ENCODE assay signal across 24 cellular contexts in the genomic region with DNA sequence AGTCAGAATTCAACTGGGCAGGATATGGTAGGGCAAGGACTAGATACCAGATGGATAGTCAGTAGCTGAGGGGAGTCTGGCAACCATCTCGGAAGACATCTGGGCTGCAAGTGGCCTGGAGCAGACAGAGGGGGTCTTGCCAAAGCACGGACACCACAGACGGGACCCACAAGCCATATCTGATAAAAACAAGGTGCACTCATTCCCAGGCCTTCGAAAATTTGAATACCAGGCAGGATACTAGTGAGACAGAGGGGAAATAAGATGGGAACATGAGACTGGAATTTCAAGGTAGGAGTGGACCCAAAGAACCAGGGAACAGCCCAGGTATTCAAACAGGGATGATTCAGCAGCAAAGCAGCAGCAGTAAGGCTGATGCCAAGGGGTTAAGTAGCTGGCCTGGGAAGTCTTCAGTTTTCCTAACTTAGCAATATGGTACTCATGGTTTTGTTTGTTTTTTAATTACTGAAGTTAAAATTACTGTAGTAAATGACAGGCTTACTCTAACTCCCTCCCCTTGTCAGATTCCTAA.
"Had no signal": no experiment of that assay in that cellular context is flagged by ENCODE, and none has a peak within 500 bp of the region (broad histone marks: within the 10 kb centered on the region; RNA-seq: fewer than 3 reads in every experiment).

No MANE protein-coding gene starts in this region.

- H3K27me3 ChIP-seq: ovary, right atrium auricular region, right lobe of liver, stomach, testis, thyroid gland, transverse colon, upper lobe of left lung, vagina had no signal

- H3K9me3 ChIP-seq: ovary, testis, thyroid gland, vagina had no signal

- H3K36me3 ChIP-seq: left ventricle myocardium inferior, ovary, right atrium auricular region, right lobe of liver, stomach, thyroid gland, transverse colon, upper lobe of left lung, vagina had no signal

- H3K4me2 ChIP-seq: smooth muscle cell had no signal

- H3K4me1 ChIP-seq: right atrium auricular region, right lobe of liver, stomach, testis, thyroid gland, transverse colon, upper lobe of left lung had no signal

- DNase-seq: hippocampal formation; kidney glomerular epithelial cell; left colon; left ventricle myocardium inferior; mesendoderm; naive B cell; natural killer cell; nephron progenitor cell; ovary; right lobe of liver; stimulated activated CD4-positive, alpha-beta T cell treated with anti-CD3 and anti-CD28 coated beads, Interleukin-2, amount 100 ng/mL, for 24 hours; stimulated activated CD4-positive, alpha-beta T cell treated with anti-CD3 and anti-CD28 coated beads, Interleukin-4, amount 100 ng/mL, for 1 hour; stimulated activated naive B cell treated with anti-CD40 and anti-IgM and Interleukin-4, amounts not matched to agents 10 μg/mL and 1 μg/mL and 100 μg/mL, for 72 hours; stimulated activated naive CD8-positive, alpha-beta T cell treated with anti-CD3 and anti-CD28 coated beads, Interleukin-15, Interleukin-2, amounts not matched to agents 100 U/mL and 50 U/mL, for 24 hours; stomach; testis; thyroid gland; transverse colon; upper lobe of left lung had no signal

- FAIRE-seq: islet of Langerhans had no signal

- ATAC-seq: left colon; right lobe of liver; stimulated activated naive B cell treated with anti-CD40 and anti-IgM and Interleukin-4, amounts not matched to agents 10 μg/mL and 1 μg/mL and 100 μg/mL, for 72 hours; stimulated activated naive CD8-positive, alpha-beta T cell treated with anti-CD3 and anti-CD28 coated beads, Interleukin-15, Interleukin-2, amounts not matched to agents 100 U/mL and 50 U/mL, for 24 hours had no signal

- H3K27ac ChIP-seq: left ventricle myocardium inferior, ovary, right atrium auricular region, right lobe of liver, stomach, testis, thyroid gland, transverse colon, upper lobe of left lung, vagina had no signal

- H3K4me3 ChIP-seq: left ventricle myocardium inferior, lung, ovary, right atrium auricular region, right lobe of liver, smooth muscle cell, stomach, testis, thyroid gland, transverse colon, upper lobe of left lung, vagina had no signal
